In genomic region chr12:93128332-93128707, GRCh38 we compare ENCODE assay signal across 10 cellular contexts.
A peak's percentile ranks its signal among the peaks of the same experiment; 100 is the strongest.
DNase-seq lines count a peak whose midpoint lies in the region; ATAC-seq and TF ChIP-seq lines count a peak whose summit lies in the region.
"Had no signal": no experiment of that assay in that cellular context is flagged by ENCODE, and none has a peak within 500 bp of the region (broad histone marks: within the 10 kb centered on the region; RNA-seq: fewer than 3 reads in every experiment).

No MANE protein-coding gene starts in this region.

- H3K36me3 ChIP-seq in IMR-90 (ENCODE audit: control insufficient read depth, insufficient read depth, low read length) (no peaks in the 10 kb centered on the region), skeletal muscle tissue (ENCODE audit: control insufficient read depth in 3 of 3, insufficient read depth in 3 of 3, low read length in 3 of 3) (no peaks in the 10 kb centered on the region)

- no peaks in the 10 kb centered on the region for H3K79me1 ChIP-seq in IMR-90 (ENCODE audit: low read depth in 1 of 2, low read length in 2 of 2)

- intact Hi-C loops in IMR-90 (cut with micrococcal nuclease): loop anchor here (5.0 kb wide), 2 partner anchors 101 to 141 kb away; no protein-coding TSS in a partner anchor
- intact Hi-C loops in right cardiac atrium (cut with DNase I): loop anchor here in 1 of 4 donors (5.0 to 10.0 kb wide), 2 partner anchors 54 to 266 kb away; no protein-coding TSS in a partner anchor
- intact Hi-C loops in posterior cingulate gyrus (cut with DNase I): no loop called here

- peak overlapping the region; percentile 0 for H2AK9ac ChIP-seq in IMR-90 (replicated peaks; ENCODE audit: low read depth, low read length, poor library complexity)

- H2BK20ac ChIP-seq in IMR-90 (ENCODE audit: low read depth, low read length): peak overlapping the region; percentile 47

- no peaks in the 10 kb centered on the region for H4K20me1 ChIP-seq in IMR-90 (ENCODE audit: insufficient read depth, low read length)

- no peak overlapping the region for H2BK5ac ChIP-seq in IMR-90 (ENCODE audit: low read depth, low read length, poor library complexity, severe bottlenecking)

- H2BK120ac ChIP-seq in IMR-90 (ENCODE audit: low read depth, low read length): peak overlapping the region; percentile 37; the same call in 1 of the 2 replicates

- no peak overlapping the region for H3K56ac ChIP-seq in IMR-90 (ENCODE audit: extremely low read depth, insufficient read depth, low read length)

- no peak overlapping the region for H3K23ac ChIP-seq in IMR-90 (ENCODE audit: low read depth, low read length)

- H3K18ac ChIP-seq in IMR-90 (ENCODE audit: low read depth, low read length): no peak overlapping the region

- BruUV-seq in IMR-90 (replicated peaks; lab: Mats Ljungman, UMichigan): no TSS peak

- no peak overlapping the region for H3K9ac ChIP-seq in IMR-90 (ENCODE audit: low read depth, low read length)
- peak overlapping the region; percentile 7 to 77 (median 30) for H3K9ac ChIP-seq in skeletal muscle tissue (ENCODE audit: low read depth in 1 of 3, low read length in 3 of 3)

- H2AK5ac ChIP-seq in IMR-90 (ENCODE audit: low read depth, low read length): peak overlapping the region; percentile 40

- TF ChIP-seq RAD21 in IMR-90 (IDR thresholded peaks at IDR 0.05; ENCODE audit: low read length): no peak

- CTCF ChIA-PET in IMR-90 (lab: Yijun Ruan, JAX): no interaction called here

- no peak overlapping the region for H3K4me3 ChIP-seq in IMR-90 (ENCODE audit: insufficient read depth, low read depth, low read length)
- no peak overlapping the region for H3K4me3 ChIP-seq in right cardiac atrium (ENCODE audit: low read length)
- H3K4me3 ChIP-seq in skeletal muscle tissue (ENCODE audit: low read length in 3 of 3): peak overlapping the region in 2 of 3 donors; percentile 53 to 56

- no peak for TF ChIP-seq POLR2A in IMR-90 (IDR thresholded peaks at IDR 0.05; ENCODE audit: low read depth, low read length)

- no peak overlapping the region for H4K5ac ChIP-seq in IMR-90 (ENCODE audit: low read depth, low read length)

- peak overlapping the region; percentile 14; the same call in 1 of the 2 replicates for H3K4ac ChIP-seq in IMR-90 (ENCODE audit: low read depth, low read length)

- peaks cover 8% of the 10 kb centered on the region; the same call in 1 of the 2 replicates for H3K9me1 ChIP-seq in IMR-90 (ENCODE audit: insufficient read depth, low read length)

- H3K14ac ChIP-seq in IMR-90 (replicated peaks; ENCODE audit: low read depth, low read length): 0 out of 2 replicates have a peak overlapping the region, but pooled peaks have one; percentile 7

- H2AFZ ChIP-seq in IMR-90 (replicated peaks; ENCODE audit: low read length, poor library complexity): no peak overlapping the region

- no peak overlapping the region for H3K4me2 ChIP-seq in IMR-90 (ENCODE audit: low read depth, low read length)

- DNase-seq in IMR-90 (no peak), NCI-H510A treated with DMSO at 0.1 percent for 48 hours (lab: John Stamatoyannopoulos, UW) (peak; percentile 96), right cardiac atrium (no peak), GDM1 (lab: John Stamatoyannopoulos, UW) (no peak), posterior cingulate gyrus (no peak)
- DNase-seq: activated CD4-positive, alpha-beta T cell treated with anti-CD3 and anti-CD28 coated beads, Interleukin-2, amount 10 ng/mL, durations not matched to agents 24 days and 14 days; nucleus accumbens had no signal

- H3K9me3 ChIP-seq in IMR-90 (ENCODE audit: control insufficient read depth, insufficient read depth, low read length) (no peaks in the 10 kb centered on the region), right cardiac atrium (ENCODE audit: control insufficient read depth, low read length) (no peaks in the 10 kb centered on the region), skeletal muscle tissue (ENCODE audit: control insufficient read depth in 3 of 3, low read length in 3 of 3) (no peaks in the 10 kb centered on the region)

- in situ Hi-C loops in IMR-90 (cut with MboI; ENCODE audit: low sequenced_read_pairs): no loop called here

- peak overlapping the region; percentile 3; the same call in 1 of the 2 replicates for H4K91ac ChIP-seq in IMR-90 (ENCODE audit: insufficient read depth, low read depth, low read length)

- dilution Hi-C loops in IMR-90 (cut with HindIII; ENCODE audit: low sequenced_read_pairs, unreplicated experiment): no loop called here

- POLR2A ChIA-PET in IMR-90 (lab: Charles Lee; ENCODE audit: unreplicated experiment): no interaction called here

- ATAC-seq in IMR-90 (ENCODE audit: low read depth): no peak
- peak in 1 of 2 donors; percentile 4 for ATAC-seq in right cardiac atrium
- no peak for ATAC-seq in HG03460 (IDR thresholded peaks at IDR 0.05; ENCODE audit: unreplicated experiment)
- no peak for ATAC-seq in HG03025 (IDR thresholded peaks at IDR 0.05; ENCODE audit: low FRiP score, unreplicated experiment)

- H2BK15ac ChIP-seq in IMR-90 (ENCODE audit: low read depth, low read length): no peak overlapping the region

- peaks cover 8% of the 10 kb centered on the region for H3K4me1 ChIP-seq in IMR-90 (ENCODE audit: control insufficient read depth, insufficient read depth, low read length)
- peaks cover 5% of the 10 kb centered on the region for H3K4me1 ChIP-seq in right cardiac atrium (ENCODE audit: control insufficient read depth, insufficient read depth, low read length)
- peaks cover 11 to 49% (median 25%) of the 10 kb centered on the region in 3 donors for H3K4me1 ChIP-seq in skeletal muscle tissue (ENCODE audit: control insufficient read depth in 3 of 3, insufficient read depth in 3 of 3, low read length in 3 of 3)

- WGBS in IMR-90 (ENCODE audit: extremely low coverage in 2 of 2, insufficient read length in 1 of 2), 2 experiments: no CpG with 5 or more reads among the region's 6 CpGs
- WGBS in right cardiac atrium: 83% methylated on average over 6 of the region's 6 CpGs

- peak overlapping the region in 1 of 2 experiments; percentile 19; a peak in 1 of 4 replicates for H4K8ac ChIP-seq in IMR-90 (ENCODE audit: low read depth in 2 of 2, low read length in 2 of 2)

- H3K27me3 ChIP-seq in IMR-90 (ENCODE audit: control insufficient read depth, insufficient read depth, low read length) (no peaks in the 10 kb centered on the region), right cardiac atrium (ENCODE audit: control insufficient read depth, insufficient read depth) (no peaks in the 10 kb centered on the region), skeletal muscle tissue (ENCODE audit: control insufficient read depth in 3 of 3, insufficient read depth in 3 of 3, low read length in 3 of 3) (no peaks in the 10 kb centered on the region)

- no peak overlapping the region for H3K27ac ChIP-seq in IMR-90 (ENCODE audit: insufficient read depth, low read length)
- H3K27ac ChIP-seq in right cardiac atrium (ENCODE audit: low read length): peak overlapping the region; percentile 60
- H3K27ac ChIP-seq in skeletal muscle tissue (ENCODE audit: low read depth, low read length): peak overlapping the region; percentile 82

- no peak for TF ChIP-seq CTCF in IMR-90 (conservative IDR thresholded peaks at IDR 0.05; ENCODE audit: low read depth, low read length)

TF ChIP-seq in IMR-90, 13 proteins besides CTCF, POLR2A, EP300 and RAD21:
- TF ChIP-seq ELK1 (IDR thresholded peaks at IDR 0.05; ENCODE audit: borderline replicate concordance, low read depth, low read length) (no peak), MAFK (IDR thresholded peaks at IDR 0.05; ENCODE audit: low read depth, low read length) (no peak), CHD1 (IDR thresholded peaks at IDR 0.05; ENCODE audit: low read depth, low read length) (no peak), NFE2L2 (IDR thresholded peaks at IDR 0.05; ENCODE audit: low read depth, low read length) (no peak), USF2 (IDR thresholded peaks at IDR 0.05; ENCODE audit: low read depth, low read length) (no peak), RFX5 (IDR thresholded peaks at IDR 0.05; ENCODE audit: low read depth, low read length) (no peak), SMC3 (IDR thresholded peaks at IDR 0.05; ENCODE audit: low read depth, low read length) (no peak), RCOR1 (IDR thresholded peaks at IDR 0.05; ENCODE audit: insufficient replicate concordance, low read length) (no peak), BHLHE40 (IDR thresholded peaks at IDR 0.05; ENCODE audit: low read depth, low read length) (no peak), CEBPB (IDR thresholded peaks at IDR 0.05; ENCODE audit: low read depth, low read length) (no peak), FOS (IDR thresholded peaks at IDR 0.05; ENCODE audit: low read depth, low read length) (no peak), MAZ (IDR thresholded peaks at IDR 0.05; ENCODE audit: borderline replicate concordance, low read depth, low read length) (no peak), MXI1 (IDR thresholded peaks at IDR 0.05; ENCODE audit: borderline replicate concordance, low read depth, low read length) (no peak)

Comparison
In these comparisons a context has a peak if more than half of its experiments do, and no peak if none do; other contexts are left out.
1. H3K4me3 ChIP-seq: peak in skeletal muscle tissue (2 of 3); none in IMR-90 (single experiment) and right cardiac atrium (single experiment).